8 cellular contexts compared by ENCODE assay signal in the genomic region with DNA sequence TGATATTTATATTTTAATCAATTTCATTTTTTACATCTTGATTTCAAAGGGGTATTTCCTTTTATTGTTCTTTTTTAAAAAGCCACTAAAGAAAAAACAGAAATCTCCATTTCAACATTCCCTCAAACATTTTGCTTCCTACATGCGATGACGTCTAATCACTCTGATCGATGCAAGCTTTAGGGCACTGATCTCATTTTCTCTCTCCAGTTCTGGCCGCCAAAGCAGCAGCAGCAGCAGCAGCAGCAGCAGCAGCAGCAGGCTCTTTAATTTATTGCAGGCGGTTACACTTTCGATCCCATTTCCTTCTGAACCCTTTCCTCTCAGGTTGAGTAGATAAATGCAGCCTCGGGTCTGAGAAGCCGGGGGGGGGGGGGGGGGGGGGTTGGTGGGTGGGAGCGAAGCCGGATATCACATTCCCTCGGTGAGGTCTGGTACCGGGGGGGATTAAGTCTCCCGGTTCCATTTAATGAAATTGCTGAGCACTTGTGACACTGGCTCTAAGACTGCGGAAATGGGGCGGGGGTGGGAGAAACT. TPM values are rescaled to one million over a fixed set of nuclear protein-coding genes. Genes with fewer than 3 reads are reported as not detected.
DNase-seq lines count a peak whose midpoint lies in the region; ATAC-seq and TF ChIP-seq lines count a peak whose summit lies in the region.

No MANE protein-coding gene starts in this region.

- H3K4me1 Mint-ChIP-seq in chondrocyte (ENCODE audit: low read depth) = peaks cover 12% of the 10 kb centered on the region

- H3K27me3 ChIP-seq in heart right ventricle (peaks cover 0 to 54% (median 35%) of the 10 kb centered on the region in 7 donors), mucosa of rectum (ENCODE audit: control insufficient read depth in 2 of 2, insufficient read depth in 2 of 2, low read length in 2 of 2) (peaks cover 19 to 31% of the 10 kb centered on the region in 2 donors)

- ATAC-seq in heart right ventricle = no peak
- ATAC-seq in Right ventricle myocardium superior (ENCODE audit: poor library complexity) = no peak
- no peak for ATAC-seq in HG03159 (IDR thresholded peaks at IDR 0.05; ENCODE audit: unreplicated experiment)

- H3K4me3 ChIP-seq in heart right ventricle = peak overlapping the region in 9 of 10 donors; percentile 39 to 79 (median 60)
- H3K4me3 ChIP-seq in mucosa of rectum (ENCODE audit: low read length in 2 of 2) = peak overlapping the region; percentile 33 to 69

- intact Hi-C loops in heart right ventricle (cut with DNase I) = loop anchor here in 7 of 10 donors (2.0 to 10.0 kb wide), 3 partner anchors 958 to 978 kb away; no protein-coding TSS in a partner anchor
- intact Hi-C loops in Right ventricle myocardium superior (cut with DNase I) = loop anchor here (10.0 kb wide), 1 partner anchor 958 kb away; no protein-coding TSS in a partner anchor

- H3K27ac ChIP-seq in heart right ventricle (peak overlapping the region in 6 of 10 donors; percentile 65 to 87 (median 82)), mucosa of rectum (ENCODE audit: low read depth in 2 of 2, low read length in 2 of 2) (no peak overlapping the region)

- H3K36me3 ChIP-seq in heart right ventricle (no peaks in the 10 kb centered on the region), mucosa of rectum (ENCODE audit: control insufficient read depth in 2 of 2, insufficient read depth in 2 of 2, low read length in 2 of 2) (no peaks in the 10 kb centered on the region)

- peak overlapping the region; percentile 95 for H3K4me3 Mint-ChIP-seq in chondrocyte (ENCODE audit: unreplicated experiment)

- DNase-seq in heart right ventricle = no peak
- no peak for DNase-seq in Right ventricle myocardium superior
- peak; percentile 27 for DNase-seq in NCI-H748 treated with DMSO at 0.1 percent for 48 hours (lab: John Stamatoyannopoulos, UW)
- DNase-seq in chondrocyte (ENCODE audit: low spot score) = no peak
- DNase-seq in NCI-H2171 (lab: John Stamatoyannopoulos, UW) = no peak
- DNase-seq in cortex of kidney (lab: John Stamatoyannopoulos, UW) = no peak

- WGBS in heart right ventricle, 2 donors = 0 to 1% methylated on average over 14 to 15 of the region's 15 CpGs

- H3K27me3 Mint-ChIP-seq in chondrocyte (ENCODE audit: low read depth) = no peaks in the 10 kb centered on the region

- H3K9me3 Mint-ChIP-seq in chondrocyte (ENCODE audit: low read depth) = no peaks in the 10 kb centered on the region

- peaks cover 0 to 44% (median 26%) of the 10 kb centered on the region in 9 donors for H3K4me1 ChIP-seq in heart right ventricle
- peaks cover 19 to 37% of the 10 kb centered on the region in 2 donors for H3K4me1 ChIP-seq in mucosa of rectum (ENCODE audit: control insufficient read depth in 2 of 2, insufficient read depth in 2 of 2, low read length in 2 of 2)

- H3K9me3 ChIP-seq in heart right ventricle = no peaks in the 10 kb centered on the region
- H3K9me3 ChIP-seq in mucosa of rectum (ENCODE audit: control insufficient read depth in 2 of 2, low read length in 2 of 2) = no peaks in the 10 kb centered on the region

- H3K9ac ChIP-seq in mucosa of rectum (ENCODE audit: low read depth in 1 of 2, low read length in 2 of 2) = no peak overlapping the region

- H3K27ac Mint-ChIP-seq in chondrocyte (ENCODE audit: unreplicated experiment) = peak overlapping the region; percentile 98

- no peaks in the 10 kb centered on the region for H3K36me3 Mint-ChIP-seq in chondrocyte (ENCODE audit: low read depth)

- no peak for TF ChIP-seq CTCF in heart right ventricle (IDR thresholded peaks at IDR 0.05)
- TF ChIP-seq CTCF in chondrocyte (IDR thresholded peaks at IDR 0.05) = no peak

RNA-seq across cellular contexts. Expression of a gene that starts 3.4 kb away (rescaled TPM):
- total RNA-seq in heart right ventricle (100 to 1,000 TPM in 4 of 10 donors, 10 to 100 TPM in 6; 13.4 to 164 (median 78.6) TPM), Right ventricle myocardium superior (18.7 TPM), chondrocyte (70.3 to 141 TPM (median 72.3 TPM) in 3 replicates)
- 10 to 100 TPM in 1 of 2 donors, 1 to 10 TPM in 1; 9.4 to 12.2 TPM for polyA plus RNA-seq in heart right ventricle

Comparison
In these comparisons a context has a peak if more than half of its experiments do, and no peak if none do; other contexts are left out.
1. H3K27ac ChIP-seq: peak in heart right ventricle (6 of 10); none in mucosa of rectum (0 of 2).